ENCODE assay signal across 1 cellular context in genomic region chr4:3205995-3206394, GRCh38.
TF ChIP-seq lines count a peak whose summit lies in the region.

No MANE protein-coding gene starts in this region.

TF ChIP-seq in HepG2, 621 proteins besides CTCF, POLR2A, EP300 and RAD21 (continued from another document and continues in another):
- TF ChIP-seq UBTF (CRISPR knock-in tag; IDR thresholded peaks at IDR 0.05) (peak; percentile 53), ZNF138 (CRISPR knock-in tag; IDR thresholded peaks at IDR 0.05; ENCODE audit: low read depth) (no peak), ZZZ3 (CRISPR knock-in tag; IDR thresholded peaks at IDR 0.05; ENCODE audit: borderline replicate concordance) (0 out of 2 replicates have a peak, but pooled peaks have one; percentile 14), MIER2 (CRISPR knock-in tag; IDR thresholded peaks at IDR 0.05) (no peak), PHF8 (CRISPR knock-in tag; IDR thresholded peaks at IDR 0.05) (0 out of 2 replicates have a peak, but pooled peaks have one; percentile 24), NR2F1 (CRISPR knock-in tag; IDR thresholded peaks at IDR 0.05) (peak; percentile 54 to 67; a peak in 2 of 4 replicates), GMEB1 (CRISPR knock-in tag; IDR thresholded peaks at IDR 0.05; ENCODE audit: borderline replicate concordance) (peak; percentile 25; the same call in 1 of the 2 replicates), ZNF232 (CRISPR knock-in tag; IDR thresholded peaks at IDR 0.05; ENCODE audit: borderline replicate concordance) (no peak; the same call in 1 of the 2 replicates), HNRNPLL (IDR thresholded peaks at IDR 0.05; ENCODE audit: low read depth, low read length, poor library complexity, severe bottlenecking) (peak; percentile 51), CREM (IDR thresholded peaks at IDR 0.05) (no peak), CREM (CRISPR knock-in tag; IDR thresholded peaks at IDR 0.05) (no peak), KDM6A (CRISPR knock-in tag; IDR thresholded peaks at IDR 0.05; ENCODE audit: low read depth) (peak; percentile 88), ZEB1 (IDR thresholded peaks at IDR 0.05; ENCODE audit: insufficient replicate concordance, low read depth) (peak; percentile 49), ELK4 (CRISPR knock-in tag; IDR thresholded peaks at IDR 0.05; ENCODE audit: borderline replicate concordance) (no peak), NFRKB (IDR thresholded peaks at IDR 0.05) (no peak), ZNF333 (CRISPR knock-in tag; IDR thresholded peaks at IDR 0.05; ENCODE audit: borderline replicate concordance) (no peak), NONO (IDR thresholded peaks at IDR 0.05) (no peak), NONO (CRISPR knock-in tag; conservative IDR thresholded peaks at IDR 0.05) (0 out of 2 replicates have a peak, but pooled peaks have one; percentile 20), KLF9 (CRISPR knock-in tag; IDR thresholded peaks at IDR 0.05; ENCODE audit: low read depth) (no peak), YEATS4 (CRISPR knock-in tag; IDR thresholded peaks at IDR 0.05; ENCODE audit: borderline replicate concordance) (no peak; the same call in 1 of the 2 replicates), BCL6 (CRISPR knock-in tag; IDR thresholded peaks at IDR 0.05) (peak; percentile 55; the same call in 1 of the 2 replicates), ZBTB2 (CRISPR knock-in tag; IDR thresholded peaks at IDR 0.05; ENCODE audit: low read depth) (no peak), ZNF331 (CRISPR knock-in tag; IDR thresholded peaks at IDR 0.05) (peak; percentile 61), ZNF563 (CRISPR knock-in tag; IDR thresholded peaks at IDR 0.05) (no peak), ARNT (IDR thresholded peaks at IDR 0.05) (no peak), RELA (CRISPR knock-in tag; IDR thresholded peaks at IDR 0.05) (no peak), ZNF451 (CRISPR knock-in tag; IDR thresholded peaks at IDR 0.05) (0 out of 2 replicates have a peak, but pooled peaks have one; percentile 60), REPIN1 (CRISPR knock-in tag; IDR thresholded peaks at IDR 0.05; ENCODE audit: borderline replicate concordance, low read depth) (peak; percentile 46; the same call in 1 of the 2 replicates), RFX1 (IDR thresholded peaks at IDR 0.05) (no peak), HOXD1 (CRISPR knock-in tag; IDR thresholded peaks at IDR 0.05) (0 out of 2 replicates have a peak, but pooled peaks have one; percentile 65), HDAC1 (CRISPR knock-in tag; IDR thresholded peaks at IDR 0.05) (peak; percentile 78; the same call in 1 of the 2 replicates), REL (CRISPR knock-in tag; conservative IDR thresholded peaks at IDR 0.05) (no peak), ZNF790 (CRISPR knock-in tag; IDR thresholded peaks at IDR 0.05; ENCODE audit: borderline replicate concordance) (no peak), ZNF558 (CRISPR knock-in tag; IDR thresholded peaks at IDR 0.05; ENCODE audit: borderline replicate concordance) (no peak), ZNF570 (CRISPR knock-in tag; IDR thresholded peaks at IDR 0.05; ENCODE audit: borderline replicate concordance) (no peak), HOMEZ (CRISPR knock-in tag; IDR thresholded peaks at IDR 0.05; ENCODE audit: low read depth) (peak; percentile 68; the same call in 1 of the 2 replicates), ZNF180 (CRISPR knock-in tag; IDR thresholded peaks at IDR 0.05; ENCODE audit: borderline replicate concordance, low read depth) (no peak), NR2C2 (CRISPR knock-in tag; IDR thresholded peaks at IDR 0.05; ENCODE audit: borderline replicate concordance) (peak; percentile 94), PLSCR1 (CRISPR knock-in tag; IDR thresholded peaks at IDR 0.05; ENCODE audit: borderline replicate concordance) (no peak), CAMTA2 (CRISPR knock-in tag; IDR thresholded peaks at IDR 0.05; ENCODE audit: borderline replicate concordance) (no peak), KDM5B (CRISPR knock-in tag; IDR thresholded peaks at IDR 0.05; ENCODE audit: borderline replicate concordance) (peak; percentile 61; the same call in 1 of the 2 replicates), CENPX (CRISPR knock-in tag; IDR thresholded peaks at IDR 0.05) (no peak), GTF2F1 (IDR thresholded peaks at IDR 0.05; ENCODE audit: low read length) (no peak), ZNF878 (CRISPR knock-in tag; IDR thresholded peaks at IDR 0.05) (no peak)
- TF ChIP-seq, protein P1, sequence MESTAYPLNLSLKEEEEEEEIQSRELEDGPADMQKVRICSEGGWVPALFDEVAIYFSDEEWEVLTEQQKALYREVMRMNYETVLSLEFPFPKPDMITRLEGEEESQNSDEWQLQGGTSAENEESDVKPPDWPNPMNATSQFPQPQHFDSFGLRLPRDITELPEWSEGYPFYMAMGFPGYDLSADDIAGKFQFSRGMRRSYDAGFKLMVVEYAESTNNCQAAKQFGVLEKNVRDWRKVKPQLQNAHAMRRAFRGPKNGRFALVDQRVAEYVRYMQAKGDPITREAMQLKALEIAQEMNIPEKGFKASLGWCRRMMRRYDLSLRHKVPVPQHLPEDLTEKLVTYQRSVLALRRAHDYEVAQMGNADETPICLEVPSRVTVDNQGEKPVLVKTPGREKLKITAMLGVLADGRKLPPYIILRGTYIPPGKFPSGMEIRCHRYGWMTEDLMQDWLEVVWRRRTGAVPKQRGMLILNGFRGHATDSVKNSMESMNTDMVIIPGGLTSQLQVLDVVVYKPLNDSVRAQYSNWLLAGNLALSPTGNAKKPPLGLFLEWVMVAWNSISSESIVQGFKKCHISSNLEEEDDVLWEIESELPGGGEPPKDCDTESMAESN (CRISPR knock-in tag; conservative IDR thresholded peaks at IDR 0.05): no peak
- TF ChIP-seq, protein P2, sequence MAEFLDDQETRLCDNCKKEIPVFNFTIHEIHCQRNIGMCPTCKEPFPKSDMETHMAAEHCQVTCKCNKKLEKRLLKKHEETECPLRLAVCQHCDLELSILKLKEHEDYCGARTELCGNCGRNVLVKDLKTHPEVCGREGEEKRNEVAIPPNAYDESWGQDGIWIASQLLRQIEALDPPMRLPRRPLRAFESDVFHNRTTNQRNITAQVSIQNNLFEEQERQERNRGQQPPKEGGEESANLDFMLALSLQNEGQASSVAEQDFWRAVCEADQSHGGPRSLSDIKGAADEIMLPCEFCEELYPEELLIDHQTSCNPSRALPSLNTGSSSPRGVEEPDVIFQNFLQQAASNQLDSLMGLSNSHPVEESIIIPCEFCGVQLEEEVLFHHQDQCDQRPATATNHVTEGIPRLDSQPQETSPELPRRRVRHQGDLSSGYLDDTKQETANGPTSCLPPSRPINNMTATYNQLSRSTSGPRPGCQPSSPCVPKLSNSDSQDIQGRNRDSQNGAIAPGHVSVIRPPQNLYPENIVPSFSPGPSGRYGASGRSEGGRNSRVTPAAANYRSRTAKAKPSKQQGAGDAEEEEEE (CRISPR knock-in tag; IDR thresholded peaks at IDR 0.05; ENCODE audit: borderline replicate concordance): no peak
- TF ChIP-seq, protein P3, sequence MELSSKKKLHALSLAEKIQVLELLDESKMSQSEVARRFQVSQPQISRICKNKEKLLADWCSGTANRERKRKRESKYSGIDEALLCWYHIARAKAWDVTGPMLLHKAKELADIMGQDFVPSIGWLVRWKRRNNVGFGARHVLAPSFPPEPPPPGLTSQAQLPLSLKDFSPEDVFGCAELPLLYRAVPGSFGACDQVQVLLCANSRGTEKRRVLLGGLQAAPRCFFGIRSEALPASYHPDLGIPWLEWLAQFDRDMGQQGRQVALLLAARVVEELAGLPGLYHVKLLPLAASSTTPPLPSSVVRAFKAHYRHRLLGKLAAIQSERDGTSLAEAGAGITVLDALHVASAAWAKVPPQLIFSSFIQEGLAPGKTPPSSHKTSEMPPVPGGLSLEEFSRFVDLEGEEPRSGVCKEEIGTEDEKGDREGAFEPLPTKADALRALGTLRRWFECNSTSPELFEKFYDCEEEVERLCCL (CRISPR knock-in tag; IDR thresholded peaks at IDR 0.05; ENCODE audit: borderline replicate concordance): no peak
- TF ChIP-seq, protein P4, sequence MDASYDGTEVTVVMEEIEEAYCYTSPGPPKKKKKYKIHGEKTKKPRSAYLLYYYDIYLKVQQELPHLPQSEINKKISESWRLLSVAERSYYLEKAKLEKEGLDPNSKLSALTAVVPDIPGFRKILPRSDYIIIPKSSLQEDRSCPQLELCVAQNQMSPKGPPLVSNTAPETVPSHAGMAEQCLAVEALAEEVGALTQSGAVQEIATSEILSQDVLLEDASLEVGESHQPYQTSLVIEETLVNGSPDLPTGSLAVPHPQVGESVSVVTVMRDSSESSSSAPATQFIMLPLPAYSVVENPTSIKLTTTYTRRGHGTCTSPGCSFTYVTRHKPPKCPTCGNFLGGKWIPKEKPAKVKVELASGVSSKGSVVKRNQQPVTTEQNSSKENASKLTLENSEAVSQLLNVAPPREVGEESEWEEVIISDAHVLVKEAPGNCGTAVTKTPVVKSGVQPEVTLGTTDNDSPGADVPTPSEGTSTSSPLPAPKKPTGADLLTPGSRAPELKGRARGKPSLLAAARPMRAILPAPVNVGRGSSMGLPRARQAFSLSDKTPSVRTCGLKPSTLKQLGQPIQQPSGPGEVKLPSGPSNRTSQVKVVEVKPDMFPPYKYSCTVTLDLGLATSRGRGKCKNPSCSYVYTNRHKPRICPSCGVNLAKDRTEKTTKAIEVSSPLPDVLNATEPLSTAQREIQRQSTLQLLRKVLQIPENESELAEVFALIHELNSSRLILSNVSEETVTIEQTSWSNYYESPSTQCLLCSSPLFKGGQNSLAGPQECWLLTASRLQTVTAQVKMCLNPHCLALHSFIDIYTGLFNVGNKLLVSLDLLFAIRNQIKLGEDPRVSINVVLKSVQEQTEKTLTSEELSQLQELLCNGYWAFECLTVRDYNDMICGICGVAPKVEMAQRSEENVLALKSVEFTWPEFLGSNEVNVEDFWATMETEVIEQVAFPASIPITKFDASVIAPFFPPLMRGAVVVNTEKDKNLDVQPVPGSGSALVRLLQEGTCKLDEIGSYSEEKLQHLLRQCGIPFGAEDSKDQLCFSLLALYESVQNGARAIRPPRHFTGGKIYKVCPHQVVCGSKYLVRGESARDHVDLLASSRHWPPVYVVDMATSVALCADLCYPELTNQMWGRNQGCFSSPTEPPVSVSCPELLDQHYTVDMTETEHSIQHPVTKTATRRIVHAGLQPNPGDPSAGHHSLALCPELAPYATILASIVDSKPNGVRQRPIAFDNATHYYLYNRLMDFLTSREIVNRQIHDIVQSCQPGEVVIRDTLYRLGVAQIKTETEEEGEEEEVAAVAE (CRISPR knock-in tag; IDR thresholded peaks at IDR 0.05; ENCODE audit: borderline replicate concordance): peak; percentile 33; the same call in 1 of the 2 replicates
